1 cellular context compared by ENCODE assay signal in the genomic region with DNA sequence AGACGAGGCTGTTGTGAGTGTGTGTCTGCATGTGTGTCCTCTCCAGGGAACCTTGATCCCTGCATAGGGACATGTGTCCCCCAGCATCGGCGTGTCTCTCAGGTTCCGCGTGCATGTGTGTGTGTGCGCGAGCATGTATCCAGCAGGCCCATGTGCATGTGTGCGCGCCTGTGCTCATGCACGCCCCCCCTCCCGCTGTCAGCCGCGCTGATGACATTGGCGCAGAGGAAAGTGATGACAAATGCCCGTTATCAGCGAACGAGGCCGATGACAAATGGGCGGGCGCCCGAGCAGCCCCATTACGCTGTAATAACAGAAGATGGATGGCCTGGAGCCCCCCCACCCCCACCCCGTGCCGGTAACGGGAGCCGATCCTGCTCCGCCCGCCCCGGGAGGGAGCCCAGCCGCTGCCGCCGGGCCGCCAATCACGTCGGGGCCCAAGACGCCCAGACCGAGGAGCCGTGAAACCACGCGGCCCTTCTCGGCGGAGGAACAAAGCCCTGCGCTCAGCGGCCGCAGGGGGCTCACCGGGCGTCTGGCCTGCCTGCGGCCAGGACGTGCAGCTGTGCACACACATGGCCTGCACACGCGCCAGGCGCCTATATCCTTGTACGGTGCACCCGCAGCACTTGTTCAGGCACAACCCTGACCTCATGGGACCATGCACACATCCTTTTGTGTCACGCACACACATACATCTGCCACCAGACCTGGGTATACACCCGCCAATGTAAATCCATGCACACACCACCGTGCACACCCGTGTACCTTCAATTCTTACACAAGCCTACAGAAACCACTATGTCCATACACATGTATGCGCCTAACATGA.
A peak's percentile ranks its signal among the peaks of the same experiment; 100 is the strongest.
TF ChIP-seq lines count a peak whose summit lies in the region.

No MANE protein-coding gene starts in this region.

TF ChIP-seq in K562, 482 proteins besides CTCF, POLR2A, EP300 and RAD21 (continues in another document):
- TF ChIP-seq ATF7 (IDR thresholded peaks at IDR 0.05): 0 out of 2 replicates have a peak, but pooled peaks have one; percentile 45
- TF ChIP-seq, protein P1, sequence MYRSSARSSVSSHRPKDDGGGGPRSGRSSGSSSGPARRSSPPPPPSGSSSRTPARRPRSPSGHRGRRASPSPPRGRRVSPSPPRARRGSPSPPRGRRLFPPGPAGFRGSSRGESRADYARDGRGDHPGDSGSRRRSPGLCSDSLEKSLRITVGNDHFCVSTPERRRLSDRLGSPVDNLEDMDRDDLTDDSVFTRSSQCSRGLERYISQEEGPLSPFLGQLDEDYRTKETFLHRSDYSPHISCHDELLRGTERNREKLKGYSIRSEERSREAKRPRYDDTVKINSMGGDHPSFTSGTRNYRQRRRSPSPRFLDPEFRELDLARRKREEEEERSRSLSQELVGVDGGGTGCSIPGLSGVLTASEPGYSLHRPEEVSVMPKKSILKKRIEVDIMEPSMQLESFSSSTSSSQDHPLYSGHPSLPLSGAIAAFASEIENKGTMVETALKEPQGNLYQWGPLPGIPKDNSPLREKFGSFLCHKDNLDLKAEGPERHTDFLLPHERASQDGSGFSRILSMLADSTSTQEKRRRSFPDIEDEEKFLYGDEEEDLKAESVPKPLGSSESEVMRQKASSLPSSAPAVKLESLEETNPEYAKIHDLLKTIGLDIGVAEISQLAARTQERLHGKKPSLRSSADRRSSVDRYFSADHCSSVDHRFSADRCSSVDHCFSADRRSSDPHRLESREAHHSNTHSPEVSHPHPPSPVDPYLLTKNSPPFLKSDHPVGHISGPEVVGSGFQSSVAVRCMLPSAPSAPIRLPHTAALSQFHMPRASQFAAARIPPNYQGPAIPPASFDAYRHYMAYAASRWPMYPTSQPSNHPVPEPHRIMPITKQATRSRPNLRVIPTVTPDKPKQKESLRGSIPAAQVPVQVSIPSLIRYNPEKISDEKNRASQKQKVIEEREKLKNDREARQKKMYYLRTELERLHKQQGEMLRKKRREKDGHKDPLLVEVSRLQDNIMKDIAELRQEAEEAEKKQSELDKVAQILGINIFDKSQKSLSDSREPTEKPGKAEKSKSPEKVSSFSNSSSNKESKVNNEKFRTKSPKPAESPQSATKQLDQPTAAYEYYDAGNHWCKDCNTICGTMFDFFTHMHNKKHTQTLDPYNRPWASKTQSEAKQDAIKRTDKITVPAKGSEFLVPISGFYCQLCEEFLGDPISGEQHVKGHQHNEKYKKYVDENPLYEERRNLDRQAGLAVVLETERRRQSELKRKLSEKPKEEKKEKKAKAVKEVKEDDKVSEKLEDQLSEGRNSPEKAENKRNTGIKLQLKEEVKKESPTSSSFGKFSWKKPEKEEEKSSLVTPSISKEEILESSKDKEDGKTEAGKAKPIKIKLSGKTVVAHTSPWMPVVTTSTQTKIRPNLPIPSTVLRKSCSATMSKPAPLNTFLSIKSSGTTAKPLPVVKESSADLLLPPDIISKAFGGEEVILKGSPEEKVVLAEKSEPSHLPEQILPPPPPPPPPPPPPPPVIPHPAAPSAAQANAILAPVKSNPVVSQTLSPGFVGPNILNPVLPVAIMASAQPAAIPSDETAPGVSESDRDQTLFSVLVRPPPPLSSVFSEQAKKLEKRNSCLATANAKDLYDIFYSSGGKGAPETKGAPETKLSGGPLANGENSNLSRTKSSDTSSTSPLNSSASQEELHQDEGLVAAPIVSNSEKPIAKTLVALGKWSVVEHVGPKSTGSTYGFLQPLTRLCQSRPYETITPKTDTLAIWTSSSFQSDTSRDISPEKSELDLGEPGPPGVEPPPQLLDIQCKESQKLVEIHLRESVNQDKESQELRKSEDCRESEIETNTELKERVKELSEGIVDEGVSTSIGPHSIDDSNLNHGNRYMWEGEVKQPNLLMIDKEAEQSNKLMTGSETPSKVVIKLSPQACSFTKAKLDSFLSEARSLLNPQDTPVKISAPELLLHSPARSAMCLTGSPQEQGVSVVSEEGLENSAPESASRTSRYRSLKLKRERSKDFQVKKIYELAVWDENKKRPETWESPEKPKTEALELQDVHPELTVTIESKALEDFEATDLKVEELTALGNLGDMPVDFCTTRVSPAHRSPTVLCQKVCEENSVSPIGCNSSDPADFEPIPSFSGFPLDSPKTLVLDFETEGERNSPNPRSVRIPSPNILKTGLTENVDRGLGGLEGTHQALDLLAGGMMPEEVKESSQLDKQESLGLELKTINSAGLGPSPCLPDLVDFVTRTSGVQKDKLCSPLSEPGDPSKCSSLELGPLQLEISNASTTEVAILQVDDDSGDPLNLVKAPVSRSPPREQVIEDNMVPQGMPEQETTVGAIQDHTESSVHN (IDR thresholded peaks at IDR 0.05; ENCODE audit: borderline replicate concordance in 1 of 2, low read depth in 1 of 2): no peak
- no peak for TF ChIP-seq ZNF780A (CRISPR knock-in tag; IDR thresholded peaks at IDR 0.05)
- TF ChIP-seq, protein P2, sequence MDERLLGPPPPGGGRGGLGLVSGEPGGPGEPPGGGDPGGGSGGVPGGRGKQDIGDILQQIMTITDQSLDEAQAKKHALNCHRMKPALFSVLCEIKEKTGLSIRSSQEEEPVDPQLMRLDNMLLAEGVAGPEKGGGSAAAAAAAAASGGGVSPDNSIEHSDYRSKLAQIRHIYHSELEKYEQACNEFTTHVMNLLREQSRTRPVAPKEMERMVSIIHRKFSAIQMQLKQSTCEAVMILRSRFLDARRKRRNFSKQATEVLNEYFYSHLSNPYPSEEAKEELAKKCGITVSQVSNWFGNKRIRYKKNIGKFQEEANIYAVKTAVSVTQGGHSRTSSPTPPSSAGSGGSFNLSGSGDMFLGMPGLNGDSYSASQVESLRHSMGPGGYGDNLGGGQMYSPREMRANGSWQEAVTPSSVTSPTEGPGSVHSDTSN (CRISPR knock-in tag; IDR thresholded peaks at IDR 0.05; ENCODE audit: low read depth): no peak; the same call in 1 of the 2 replicates
- TF ChIP-seq, protein P2 (tag; conservative IDR thresholded peaks at IDR 0.05; ENCODE audit: low read depth): peak; percentile 93
- TF ChIP-seq RBM15 (IDR thresholded peaks at IDR 0.05; ENCODE audit: insufficient read depth, low read length): no peak
- no peak; the same call in 1 of the 2 replicates for TF ChIP-seq RB1 (IDR thresholded peaks at IDR 0.05; ENCODE audit: low read depth)
- no peak for TF ChIP-seq SMARCC2 (IDR thresholded peaks at IDR 0.05; ENCODE audit: low read depth)
- peak; percentile 51; the same call in 1 of the 2 replicates for TF ChIP-seq CTBP1 (IDR thresholded peaks at IDR 0.05; ENCODE audit: borderline replicate concordance)
- TF ChIP-seq, protein P3, sequence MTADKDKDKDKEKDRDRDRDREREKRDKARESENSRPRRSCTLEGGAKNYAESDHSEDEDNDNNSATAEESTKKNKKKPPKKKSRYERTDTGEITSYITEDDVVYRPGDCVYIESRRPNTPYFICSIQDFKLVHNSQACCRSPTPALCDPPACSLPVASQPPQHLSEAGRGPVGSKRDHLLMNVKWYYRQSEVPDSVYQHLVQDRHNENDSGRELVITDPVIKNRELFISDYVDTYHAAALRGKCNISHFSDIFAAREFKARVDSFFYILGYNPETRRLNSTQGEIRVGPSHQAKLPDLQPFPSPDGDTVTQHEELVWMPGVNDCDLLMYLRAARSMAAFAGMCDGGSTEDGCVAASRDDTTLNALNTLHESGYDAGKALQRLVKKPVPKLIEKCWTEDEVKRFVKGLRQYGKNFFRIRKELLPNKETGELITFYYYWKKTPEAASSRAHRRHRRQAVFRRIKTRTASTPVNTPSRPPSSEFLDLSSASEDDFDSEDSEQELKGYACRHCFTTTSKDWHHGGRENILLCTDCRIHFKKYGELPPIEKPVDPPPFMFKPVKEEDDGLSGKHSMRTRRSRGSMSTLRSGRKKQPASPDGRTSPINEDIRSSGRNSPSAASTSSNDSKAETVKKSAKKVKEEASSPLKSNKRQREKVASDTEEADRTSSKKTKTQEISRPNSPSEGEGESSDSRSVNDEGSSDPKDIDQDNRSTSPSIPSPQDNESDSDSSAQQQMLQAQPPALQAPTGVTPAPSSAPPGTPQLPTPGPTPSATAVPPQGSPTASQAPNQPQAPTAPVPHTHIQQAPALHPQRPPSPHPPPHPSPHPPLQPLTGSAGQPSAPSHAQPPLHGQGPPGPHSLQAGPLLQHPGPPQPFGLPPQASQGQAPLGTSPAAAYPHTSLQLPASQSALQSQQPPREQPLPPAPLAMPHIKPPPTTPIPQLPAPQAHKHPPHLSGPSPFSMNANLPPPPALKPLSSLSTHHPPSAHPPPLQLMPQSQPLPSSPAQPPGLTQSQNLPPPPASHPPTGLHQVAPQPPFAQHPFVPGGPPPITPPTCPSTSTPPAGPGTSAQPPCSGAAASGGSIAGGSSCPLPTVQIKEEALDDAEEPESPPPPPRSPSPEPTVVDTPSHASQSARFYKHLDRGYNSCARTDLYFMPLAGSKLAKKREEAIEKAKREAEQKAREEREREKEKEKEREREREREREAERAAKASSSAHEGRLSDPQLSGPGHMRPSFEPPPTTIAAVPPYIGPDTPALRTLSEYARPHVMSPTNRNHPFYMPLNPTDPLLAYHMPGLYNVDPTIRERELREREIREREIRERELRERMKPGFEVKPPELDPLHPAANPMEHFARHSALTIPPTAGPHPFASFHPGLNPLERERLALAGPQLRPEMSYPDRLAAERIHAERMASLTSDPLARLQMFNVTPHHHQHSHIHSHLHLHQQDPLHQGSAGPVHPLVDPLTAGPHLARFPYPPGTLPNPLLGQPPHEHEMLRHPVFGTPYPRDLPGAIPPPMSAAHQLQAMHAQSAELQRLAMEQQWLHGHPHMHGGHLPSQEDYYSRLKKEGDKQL (CRISPR knock-in tag; IDR thresholded peaks at IDR 0.05; ENCODE audit: borderline replicate concordance): no peak
- TF ChIP-seq RBM14 (IDR thresholded peaks at IDR 0.05; ENCODE audit: borderline replicate concordance, insufficient read depth, low read depth, low read length): no peak
- TF ChIP-seq NRF1 (conservative IDR thresholded peaks at IDR 0.05 in 1 of 2, IDR thresholded peaks at IDR 0.05 in 1 of 2): peak; percentile 43 to 59
- TF ChIP-seq CREM (IDR thresholded peaks at IDR 0.05; ENCODE audit: low read depth): peak; percentile 79
- TF ChIP-seq, protein P4, sequence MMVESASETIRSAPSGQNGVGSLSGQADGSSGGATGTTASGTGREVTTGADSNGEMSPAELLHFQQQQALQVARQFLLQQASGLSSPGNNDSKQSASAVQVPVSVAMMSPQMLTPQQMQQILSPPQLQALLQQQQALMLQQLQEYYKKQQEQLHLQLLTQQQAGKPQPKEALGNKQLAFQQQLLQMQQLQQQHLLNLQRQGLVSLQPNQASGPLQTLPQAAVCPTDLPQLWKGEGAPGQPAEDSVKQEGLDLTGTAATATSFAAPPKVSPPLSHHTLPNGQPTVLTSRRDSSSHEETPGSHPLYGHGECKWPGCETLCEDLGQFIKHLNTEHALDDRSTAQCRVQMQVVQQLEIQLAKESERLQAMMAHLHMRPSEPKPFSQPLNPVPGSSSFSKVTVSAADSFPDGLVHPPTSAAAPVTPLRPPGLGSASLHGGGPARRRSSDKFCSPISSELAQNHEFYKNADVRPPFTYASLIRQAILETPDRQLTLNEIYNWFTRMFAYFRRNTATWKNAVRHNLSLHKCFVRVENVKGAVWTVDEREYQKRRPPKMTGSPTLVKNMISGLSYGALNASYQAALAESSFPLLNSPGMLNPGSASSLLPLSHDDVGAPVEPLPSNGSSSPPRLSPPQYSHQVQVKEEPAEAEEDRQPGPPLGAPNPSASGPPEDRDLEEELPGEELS (CRISPR knock-in tag; IDR thresholded peaks at IDR 0.05; ENCODE audit: borderline replicate concordance): no peak
- TF ChIP-seq MTA3 (IDR thresholded peaks at IDR 0.05; ENCODE audit: borderline replicate concordance): no peak
- no peak for TF ChIP-seq RBFOX2 (IDR thresholded peaks at IDR 0.05; ENCODE audit: low read depth, low read length)
- TF ChIP-seq, protein P5, sequence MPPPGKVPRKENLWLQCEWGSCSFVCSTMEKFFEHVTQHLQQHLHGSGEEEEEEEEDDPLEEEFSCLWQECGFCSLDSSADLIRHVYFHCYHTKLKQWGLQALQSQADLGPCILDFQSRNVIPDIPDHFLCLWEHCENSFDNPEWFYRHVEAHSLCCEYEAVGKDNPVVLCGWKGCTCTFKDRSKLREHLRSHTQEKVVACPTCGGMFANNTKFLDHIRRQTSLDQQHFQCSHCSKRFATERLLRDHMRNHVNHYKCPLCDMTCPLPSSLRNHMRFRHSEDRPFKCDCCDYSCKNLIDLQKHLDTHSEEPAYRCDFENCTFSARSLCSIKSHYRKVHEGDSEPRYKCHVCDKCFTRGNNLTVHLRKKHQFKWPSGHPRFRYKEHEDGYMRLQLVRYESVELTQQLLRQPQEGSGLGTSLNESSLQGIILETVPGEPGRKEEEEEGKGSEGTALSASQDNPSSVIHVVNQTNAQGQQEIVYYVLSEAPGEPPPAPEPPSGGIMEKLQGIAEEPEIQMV (tag; conservative IDR thresholded peaks at IDR 0.05; ENCODE audit: low read depth): no peak
- TF ChIP-seq, protein P6, sequence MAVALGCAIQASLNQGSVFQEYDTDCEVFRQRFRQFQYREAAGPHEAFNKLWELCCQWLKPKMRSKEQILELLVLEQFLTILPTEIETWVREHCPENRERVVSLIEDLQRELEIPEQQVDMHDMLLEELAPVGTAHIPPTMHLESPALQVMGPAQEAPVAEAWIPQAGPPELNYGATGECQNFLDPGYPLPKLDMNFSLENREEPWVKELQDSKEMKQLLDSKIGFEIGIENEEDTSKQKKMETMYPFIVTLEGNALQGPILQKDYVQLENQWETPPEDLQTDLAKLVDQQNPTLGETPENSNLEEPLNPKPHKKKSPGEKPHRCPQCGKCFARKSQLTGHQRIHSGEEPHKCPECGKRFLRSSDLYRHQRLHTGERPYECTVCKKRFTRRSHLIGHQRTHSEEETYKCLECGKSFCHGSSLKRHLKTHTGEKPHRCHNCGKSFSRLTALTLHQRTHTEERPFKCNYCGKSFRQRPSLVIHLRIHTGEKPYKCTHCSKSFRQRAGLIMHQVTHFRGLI (CRISPR knock-in tag; IDR thresholded peaks at IDR 0.05): no peak
- TF ChIP-seq HDAC1 (IDR thresholded peaks at IDR 0.05): no peak
- no peak; a peak in 1 of 4 replicates for TF ChIP-seq KDM4B (IDR thresholded peaks at IDR 0.05; ENCODE audit: borderline replicate concordance in 2 of 2, low read depth in 1 of 2)
- TF ChIP-seq TAF1 (IDR thresholded peaks at IDR 0.05; ENCODE audit: control insufficient read depth, extremely low read depth, insufficient read depth, low read length, severe bottlenecking): no peak
- TF ChIP-seq ZNF408 (CRISPR knock-in tag; IDR thresholded peaks at IDR 0.05; ENCODE audit: low read depth): no peak
- TF ChIP-seq, protein P7, sequence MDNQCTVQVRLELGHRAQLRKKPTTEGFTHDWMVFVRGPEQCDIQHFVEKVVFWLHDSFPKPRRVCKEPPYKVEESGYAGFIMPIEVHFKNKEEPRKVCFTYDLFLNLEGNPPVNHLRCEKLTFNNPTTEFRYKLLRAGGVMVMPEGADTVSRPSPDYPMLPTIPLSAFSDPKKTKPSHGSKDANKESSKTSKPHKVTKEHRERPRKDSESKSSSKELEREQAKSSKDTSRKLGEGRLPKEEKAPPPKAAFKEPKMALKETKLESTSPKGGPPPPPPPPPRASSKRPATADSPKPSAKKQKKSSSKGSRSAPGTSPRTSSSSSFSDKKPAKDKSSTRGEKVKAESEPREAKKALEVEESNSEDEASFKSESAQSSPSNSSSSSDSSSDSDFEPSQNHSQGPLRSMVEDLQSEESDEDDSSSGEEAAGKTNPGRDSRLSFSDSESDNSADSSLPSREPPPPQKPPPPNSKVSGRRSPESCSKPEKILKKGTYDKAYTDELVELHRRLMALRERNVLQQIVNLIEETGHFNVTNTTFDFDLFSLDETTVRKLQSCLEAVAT (IDR thresholded peaks at IDR 0.05): no peak
- 0 out of 2 replicates have a peak, but pooled peaks have one; percentile 17 for TF ChIP-seq POLR2G (IDR thresholded peaks at IDR 0.05; ENCODE audit: low read depth, low read length)
- no peak for TF ChIP-seq CHCHD3 (CRISPR knock-in tag; IDR thresholded peaks at IDR 0.05)
- no peak for TF ChIP-seq ETV1 (tag; conservative IDR thresholded peaks at IDR 0.05; ENCODE audit: low read depth)
